38 cellular contexts compared by ENCODE assay signal in the genomic region with DNA sequence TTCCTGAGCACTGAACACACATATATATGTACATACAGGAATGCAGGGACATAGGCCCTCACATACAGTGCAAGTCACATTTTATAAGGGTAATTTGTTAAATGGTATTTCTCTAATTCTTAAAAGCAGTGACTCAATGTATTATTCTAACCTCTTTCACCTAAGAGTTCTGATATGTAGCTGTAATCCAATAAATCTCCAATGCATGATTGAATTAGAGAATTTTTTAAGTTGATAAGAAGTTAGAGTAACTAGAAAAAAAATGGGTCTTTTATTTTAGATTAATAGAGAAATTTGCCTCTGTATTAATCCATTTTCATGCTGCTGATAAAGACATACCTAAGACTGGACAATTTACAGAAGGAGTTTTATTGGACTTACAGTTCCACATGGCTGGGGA.
"Had no signal": no experiment of that assay in that cellular context is flagged by ENCODE, and none has a peak within 500 bp of the region (broad histone marks: within the 10 kb centered on the region; RNA-seq: fewer than 3 reads in every experiment).

No MANE protein-coding gene starts in this region.

- H3K4me1 ChIP-seq: body of pancreas, breast epithelium had no signal

- H3K27me3 ChIP-seq: adrenal gland, ascending aorta, body of pancreas, brain microvascular endothelial cell, breast epithelium, cardiac muscle cell had no signal

- H3K9me3 Mint-ChIP-seq: activated naive CD4-positive, alpha-beta T cell treated with anti-CD3 and anti-CD28 coated beads for 36 hours; activated naive CD4-positive, alpha-beta T cell treated with anti-CD3 and anti-CD28 coated beads, Interleukin-2, amount 10 ng/mL, durations not matched to agents 7 days and 5 days; activated naive CD4-positive, alpha-beta T cell treated with anti-CD3 and anti-CD28 coated beads, Interleukin-2, amount 50 U/mL, for 24 hours; activated naive CD4-positive, alpha-beta T cell treated with anti-CD3 and anti-CD28 coated beads, Interleukin-2, amount 50 U/mL, for 72 hours; activated naive CD8-positive, alpha-beta T cell treated with anti-CD3 and anti-CD28 coated beads for 36 hours; activated naive CD8-positive, alpha-beta T cell treated with anti-CD3 and anti-CD28 coated beads, Interleukin-2, amount 10 ng/mL, durations not matched to agents 7 days and 5 days; activated naive CD8-positive, alpha-beta T cell treated with anti-CD3 and anti-CD28 coated beads, Interleukin-2, amount 50 U/mL, for 24 hours; activated T-cell treated with anti-CD3 and anti-CD28 coated beads, Interleukin-2, amount 50 U/mL, for 24 hours; activated T-cell treated with anti-CD3 and anti-CD28 coated beads, Interleukin-2, amount 50 U/mL, for 4 hours; activated T-helper 1 cell treated with anti-CD3 and anti-CD28 coated beads, Interleukin-12 subunit alpha, Interleukin-12 subunit beta, Interleukin-2, Interleukin-4 antibody, amounts not matched to agents 30 ng/mL and 10 ng/mL and 1 ng/mL, durations not matched to agents 14 hours and 24 hours and 36 hours; activated T-helper 17 cell treated with anti-CD3 and anti-CD28 coated beads, Interleukin-2, amount 50 U/mL, for 72 hours; activated T-helper 2 cell treated with anti-CD3 and anti-CD28 coated beads, Interferon-gamma antibody, Interleukin-2, Interleukin-4, amounts not matched to agents 10 μg/mL and 5 μg/mL and 100 μg/mL, durations not matched to agents 14 hours and 24 hours and 36 hours had no signal

- DNase-seq: activated effector memory CD4-positive, alpha-beta T cell treated with anti-CD3 and anti-CD28 coated beads, Interleukin-2, amount 50 U/mL, for 16 hours; activated effector memory CD4-positive, alpha-beta T cell treated with Interleukin-2 at 50 U/mL for 16 hours; activated gamma-delta T cell; activated gamma-delta T cell treated with Interleukin-2 at 50 U/mL for 16 hours; activated naive CD4-positive, alpha-beta T cell; activated naive CD4-positive, alpha-beta T cell treated with anti-CD3 and anti-CD28 coated beads for 36 hours; activated naive CD4-positive, alpha-beta T cell treated with anti-CD3 and anti-CD28 coated beads, Interleukin-2, amount 10 ng/mL, durations not matched to agents 7 days and 5 days; activated naive CD4-positive, alpha-beta T cell treated with anti-CD3 and anti-CD28 coated beads, Interleukin-2, amount 50 U/mL, for 16 hours; activated naive CD4-positive, alpha-beta T cell treated with Interleukin-2 at 50 U/mL for 16 hours; activated naive CD8-positive, alpha-beta T cell treated with anti-CD3 and anti-CD28 coated beads for 36 hours; activated naive CD8-positive, alpha-beta T cell treated with anti-CD3 and anti-CD28 coated beads, Interleukin-2, amount 10 ng/mL, durations not matched to agents 7 days and 5 days; activated naive CD8-positive, alpha-beta T cell treated with anti-CD3 and anti-CD28 coated beads, Interleukin-2, amount 50 U/mL, for 24 hours; activated T-cell treated with anti-CD3 and anti-CD28 coated beads, Interleukin-2, amount 50 U/mL, for 1 hour; activated T-cell treated with anti-CD3 and anti-CD28 coated beads, Interleukin-2, amount 50 U/mL, for 24 hours; activated T-cell treated with anti-CD3 and anti-CD28 coated beads, Interleukin-2, amount 50 U/mL, for 4 hours; activated T-cell treated with anti-CD3 and anti-CD28 coated beads, Interleukin-2, amount 50 U/mL, for 48 hours; activated T-cell treated with anti-CD3 and anti-CD28 coated beads, Interleukin-2, amount 50 U/mL, for 72 hours; adrenal gland; amniotic stem cell; amygdala; anterior cingulate cortex; body of pancreas; brain microvascular endothelial cell; caudate nucleus; central memory CD4-positive, alpha-beta T cell; cerebellar nuclear complex had no signal

- H3K27ac ChIP-seq: adrenal gland, ascending aorta, body of pancreas, brain microvascular endothelial cell, breast epithelium, cardiac muscle cell had no signal

- H3K36me3 ChIP-seq: adrenal gland, ascending aorta, brain microvascular endothelial cell, breast epithelium, cardiac muscle cell had no signal

- FAIRE-seq: bronchial epithelial cell had no signal

- H3K27ac Mint-ChIP-seq: activated naive CD4-positive, alpha-beta T cell treated with anti-CD3 and anti-CD28 coated beads for 36 hours; activated naive CD4-positive, alpha-beta T cell treated with anti-CD3 and anti-CD28 coated beads, Interleukin-2, amount 10 ng/mL, durations not matched to agents 7 days and 5 days; activated naive CD4-positive, alpha-beta T cell treated with anti-CD3 and anti-CD28 coated beads, Interleukin-2, amount 50 U/mL, for 24 hours; activated naive CD4-positive, alpha-beta T cell treated with anti-CD3 and anti-CD28 coated beads, Interleukin-2, amount 50 U/mL, for 72 hours; activated naive CD8-positive, alpha-beta T cell; activated naive CD8-positive, alpha-beta T cell treated with anti-CD3 and anti-CD28 coated beads for 36 hours; activated naive CD8-positive, alpha-beta T cell treated with anti-CD3 and anti-CD28 coated beads, Interleukin-2, amount 10 ng/mL, durations not matched to agents 7 days and 5 days; activated naive CD8-positive, alpha-beta T cell treated with anti-CD3 and anti-CD28 coated beads, Interleukin-2, amount 50 U/mL, for 24 hours; activated T-cell treated with anti-CD3 and anti-CD28 coated beads, Interleukin-2, amount 50 U/mL, for 24 hours; activated T-cell treated with anti-CD3 and anti-CD28 coated beads, Interleukin-2, amount 50 U/mL, for 72 hours; activated T-helper 1 cell treated with anti-CD3 and anti-CD28 coated beads, Interleukin-12 subunit alpha, Interleukin-12 subunit beta, Interleukin-2, Interleukin-4 antibody, amounts not matched to agents 30 ng/mL and 10 ng/mL and 1 ng/mL, durations not matched to agents 14 hours and 24 hours and 36 hours; activated T-helper 17 cell treated with anti-CD3 and anti-CD28 coated beads, Interleukin-2, amount 50 U/mL, for 72 hours; activated T-helper 2 cell treated with anti-CD3 and anti-CD28 coated beads, Interferon-gamma antibody, Interleukin-2, Interleukin-4, amounts not matched to agents 10 μg/mL and 5 μg/mL and 100 μg/mL, durations not matched to agents 14 hours and 24 hours and 36 hours; brain had no signal

- H3K4me3 Mint-ChIP-seq: activated naive CD4-positive, alpha-beta T cell treated with anti-CD3 and anti-CD28 coated beads for 36 hours; activated naive CD4-positive, alpha-beta T cell treated with anti-CD3 and anti-CD28 coated beads, Interleukin-2, amount 10 ng/mL, durations not matched to agents 7 days and 5 days; activated naive CD4-positive, alpha-beta T cell treated with anti-CD3 and anti-CD28 coated beads, Interleukin-2, amount 50 U/mL, for 24 hours; activated naive CD8-positive, alpha-beta T cell; activated naive CD8-positive, alpha-beta T cell treated with anti-CD3 and anti-CD28 coated beads for 36 hours; activated naive CD8-positive, alpha-beta T cell treated with anti-CD3 and anti-CD28 coated beads, Interleukin-2, amount 10 ng/mL, durations not matched to agents 7 days and 5 days; activated naive CD8-positive, alpha-beta T cell treated with anti-CD3 and anti-CD28 coated beads, Interleukin-2, amount 50 U/mL, for 24 hours; activated T-cell treated with anti-CD3 and anti-CD28 coated beads, Interleukin-2, amount 50 U/mL, for 24 hours; activated T-cell treated with anti-CD3 and anti-CD28 coated beads, Interleukin-2, amount 50 U/mL, for 4 hours; activated T-cell treated with anti-CD3 and anti-CD28 coated beads, Interleukin-2, amount 50 U/mL, for 72 hours; activated T-helper 1 cell treated with anti-CD3 and anti-CD28 coated beads, Interleukin-12 subunit alpha, Interleukin-12 subunit beta, Interleukin-2, Interleukin-4 antibody, amounts not matched to agents 30 ng/mL and 10 ng/mL and 1 ng/mL, durations not matched to agents 14 hours and 24 hours and 36 hours; activated T-helper 17 cell treated with anti-CD3 and anti-CD28 coated beads, Interleukin-2, amount 50 U/mL, for 72 hours; brain; central memory CD8-positive, alpha-beta T cell had no signal

- H3K4me3 ChIP-seq: adrenal gland, ascending aorta, body of pancreas, breast epithelium, cardiac muscle cell had no signal

- H3K4me1 Mint-ChIP-seq: activated naive CD4-positive, alpha-beta T cell treated with anti-CD3 and anti-CD28 coated beads, Interleukin-2, amount 10 ng/mL, durations not matched to agents 7 days and 5 days; activated naive CD4-positive, alpha-beta T cell treated with anti-CD3 and anti-CD28 coated beads, Interleukin-2, amount 50 U/mL, for 24 hours; activated naive CD8-positive, alpha-beta T cell treated with anti-CD3 and anti-CD28 coated beads for 36 hours; activated naive CD8-positive, alpha-beta T cell treated with anti-CD3 and anti-CD28 coated beads, Interleukin-2, amount 10 ng/mL, durations not matched to agents 7 days and 5 days; activated naive CD8-positive, alpha-beta T cell treated with anti-CD3 and anti-CD28 coated beads, Interleukin-2, amount 50 U/mL, for 24 hours; activated T-helper 17 cell treated with anti-CD3 and anti-CD28 coated beads, Interleukin-2, amount 50 U/mL, for 72 hours; brain; central memory CD8-positive, alpha-beta T cell had no signal

- H3K36me3 Mint-ChIP-seq: activated naive CD4-positive, alpha-beta T cell treated with anti-CD3 and anti-CD28 coated beads, Interleukin-2, amount 10 ng/mL, durations not matched to agents 7 days and 5 days; activated naive CD4-positive, alpha-beta T cell treated with anti-CD3 and anti-CD28 coated beads, Interleukin-2, amount 50 U/mL, for 24 hours; activated naive CD4-positive, alpha-beta T cell treated with anti-CD3 and anti-CD28 coated beads, Interleukin-2, amount 50 U/mL, for 72 hours; activated naive CD8-positive, alpha-beta T cell; activated naive CD8-positive, alpha-beta T cell treated with anti-CD3 and anti-CD28 coated beads for 36 hours; activated naive CD8-positive, alpha-beta T cell treated with anti-CD3 and anti-CD28 coated beads, Interleukin-2, amount 10 ng/mL, durations not matched to agents 7 days and 5 days had no signal

- H3K9me3 ChIP-seq: adrenal gland, body of pancreas, breast epithelium had no signal

- ATAC-seq: activated naive CD4-positive, alpha-beta T cell treated with anti-CD3 and anti-CD28 coated beads, Interleukin-2, amount 50 U/mL, for 72 hours; activated naive CD8-positive, alpha-beta T cell treated with anti-CD3 and anti-CD28 coated beads, Interleukin-2, amount 50 U/mL, for 24 hours; activated T-cell treated with anti-CD3 and anti-CD28 coated beads, Interleukin-2, amount 50 U/mL, for 4 hours; activated T-cell treated with anti-CD3 and anti-CD28 coated beads, Interleukin-2, amount 50 U/mL, for 72 hours; activated T-helper 17 cell treated with anti-CD3 and anti-CD28 coated beads, Interleukin-2, amount 50 U/mL, for 72 hours; body of pancreas had no signal

- H3K27me3 Mint-ChIP-seq: activated naive CD4-positive, alpha-beta T cell treated with anti-CD3 and anti-CD28 coated beads, Interleukin-2, amount 10 ng/mL, durations not matched to agents 7 days and 5 days; activated naive CD8-positive, alpha-beta T cell treated with anti-CD3 and anti-CD28 coated beads for 36 hours; activated naive CD8-positive, alpha-beta T cell treated with anti-CD3 and anti-CD28 coated beads, Interleukin-2, amount 10 ng/mL, durations not matched to agents 7 days and 5 days; activated naive CD8-positive, alpha-beta T cell treated with anti-CD3 and anti-CD28 coated beads, Interleukin-2, amount 50 U/mL, for 24 hours; activated T-cell treated with anti-CD3 and anti-CD28 coated beads, Interleukin-2, amount 50 U/mL, for 24 hours; activated T-helper 17 cell treated with anti-CD3 and anti-CD28 coated beads, Interleukin-2, amount 50 U/mL, for 72 hours; brain; central memory CD8-positive, alpha-beta T cell had no signal
